ENCODE assay signal across 9 cellular contexts in the genomic region with DNA sequence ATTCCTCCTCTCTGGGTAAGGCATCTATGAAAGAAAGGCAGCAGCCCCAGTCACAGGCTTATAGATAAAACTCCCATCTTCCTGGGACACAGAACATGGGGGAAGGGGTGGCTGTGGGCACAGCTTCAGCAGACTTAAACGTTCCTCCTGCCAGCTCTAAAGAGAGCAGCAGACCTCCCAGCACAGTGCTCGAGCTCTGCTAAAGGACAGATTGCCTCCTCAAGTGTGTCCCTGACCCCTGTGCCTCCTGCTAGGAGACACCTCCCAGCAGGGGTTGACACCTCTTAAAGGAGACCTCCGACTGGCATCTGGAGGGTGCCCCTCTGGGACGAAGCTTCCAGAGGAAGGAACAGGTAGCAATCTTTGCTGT.
DNase-seq lines count a peak whose midpoint lies in the region; ATAC-seq and TF ChIP-seq lines count a peak whose summit lies in the region.
"Had no signal": no experiment of that assay in that cellular context is flagged by ENCODE, and none has a peak within 500 bp of the region (broad histone marks: within the 10 kb centered on the region; RNA-seq: fewer than 3 reads in every experiment).

No MANE protein-coding gene starts in this region.

- ATAC-seq in GM19463 (IDR thresholded peaks at IDR 0.05; ENCODE audit: unreplicated experiment): peak; percentile 24
- no peak for ATAC-seq in naive B cell (ENCODE audit: low read depth in 2 of 2)
- ATAC-seq in GM21526 (IDR thresholded peaks at IDR 0.05; ENCODE audit: low FRiP score, unreplicated experiment): no peak

- H3K4me3 Mint-ChIP-seq in naive B cell: peak overlapping the region; percentile 37 to 87 (median 74)

- no peaks in the 10 kb centered on the region for H3K27me3 Mint-ChIP-seq in naive B cell

- peaks cover 16 to 30% (median 23%) of the 10 kb centered on the region in 3 donors for H3K4me1 Mint-ChIP-seq in naive B cell

- H3K4me1 ChIP-seq in BLaER1 treated with 17β-estradiol and CSF1 and Interleukin-3, amounts not matched to agents 10 nM and 100 nM: peaks cover 28 to 48% (median 36%) of the 10 kb centered on the region in 10 experiments

- no peak for TF ChIP-seq CTCF in SU-DHL-6 (IDR thresholded peaks at IDR 0.05; ENCODE audit: insufficient read depth, low read length, poor library complexity, severe bottlenecking)

- no peaks in the 10 kb centered on the region for H3F3A ChIP-seq in SU-DHL-6 (ENCODE audit: insufficient read depth)

- H3K27ac Mint-ChIP-seq in naive B cell: peak overlapping the region; percentile 42 to 88 (median 74)

- no peaks in the 10 kb centered on the region for H3K9me2 ChIP-seq in SU-DHL-6 (replicated peaks; ENCODE audit: insufficient read depth, low read length)

- peak overlapping the region; percentile 87 to 96 (median 91) for H3K4me2 ChIP-seq in BLaER1 treated with 17β-estradiol and CSF1 and Interleukin-3, amounts not matched to agents 10 nM and 100 nM
- peak overlapping the region; percentile 41 for H3K4me2 ChIP-seq in SU-DHL-6 (ENCODE audit: low read depth, low read length, poor library complexity, severe bottlenecking)

- H3K9me3 Mint-ChIP-seq in naive B cell: peaks cover 9 to 42% (median 31%) of the 10 kb centered on the region in 7 donors

- DNase-seq in naive B cell (no peak), iPS-NIHi11 (ENCODE audit: low spot score) (no peak), A172 (ENCODE audit: low spot score) (no peak), SIG-M5 (lab: John Stamatoyannopoulos, UW) (no peak)
- DNase-seq: DMS79 treated with DMSO at 0.1 percent for 48 hours had no signal

- peak overlapping the region in 10 of 11 experiments; percentile 8 to 85 (median 80); a peak in 20 of 22 replicates for H3K27ac ChIP-seq in BLaER1 treated with 17β-estradiol and CSF1 and Interleukin-3, amounts not matched to agents 10 nM and 100 nM
- H3K27ac ChIP-seq in SU-DHL-6 (ENCODE audit: low read depth, low read length): no peak overlapping the region

- H3K4me3 ChIP-seq in BLaER1 treated with 17β-estradiol and CSF1 and Interleukin-3, amounts not matched to agents 10 nM and 100 nM: peak overlapping the region; percentile 11 to 58 (median 40); a peak in 16 of 20 replicates
- no peak overlapping the region for H3K4me3 ChIP-seq in SU-DHL-6 (ENCODE audit: insufficient read depth, low read length, poor library complexity, severe bottlenecking)

- peaks cover 0 to 42% (median 24%) of the 10 kb centered on the region in 11 experiments; a peak in 17 of 22 replicates for H3K9me3 ChIP-seq in BLaER1 treated with 17β-estradiol and CSF1 and Interleukin-3, amounts not matched to agents 10 nM and 100 nM (replicated peaks in 1 of 11)
- H3K9me3 ChIP-seq in SU-DHL-6 (ENCODE audit: insufficient read depth, low read length): no peaks in the 10 kb centered on the region

- H3K36me3 ChIP-seq in BLaER1 treated with 17β-estradiol and CSF1 and Interleukin-3, amounts not matched to agents 10 nM and 100 nM: no peaks in the 10 kb centered on the region
- H3K36me3 ChIP-seq in SU-DHL-6 (ENCODE audit: low read length): no peaks in the 10 kb centered on the region

- H2AFZ ChIP-seq in SU-DHL-6 (ENCODE audit: low read depth, low read length, severe bottlenecking): peak overlapping the region; percentile 59

- no peaks in the 10 kb centered on the region; a peak in 1 of 22 replicates for H3K27me3 ChIP-seq in BLaER1 treated with 17β-estradiol and CSF1 and Interleukin-3, amounts not matched to agents 10 nM and 100 nM
- H3K27me3 ChIP-seq in SU-DHL-6 (ENCODE audit: low read length): no peaks in the 10 kb centered on the region

- H4K20me1 ChIP-seq in BLaER1 treated with 17β-estradiol and CSF1 and Interleukin-3, amounts not matched to agents 10 nM and 100 nM: no peaks in the 10 kb centered on the region
- H4K20me1 ChIP-seq in SU-DHL-6 (ENCODE audit: low read depth, low read length): no peaks in the 10 kb centered on the region

- peaks cover 0 to 33% of the 10 kb centered on the region in 2 donors for H3K36me3 Mint-ChIP-seq in naive B cell

- peak overlapping the region; percentile 10 to 74 (median 70); a peak in 20 of 22 replicates for H3K9ac ChIP-seq in BLaER1 treated with 17β-estradiol and CSF1 and Interleukin-3, amounts not matched to agents 10 nM and 100 nM
- H3K9ac ChIP-seq in SU-DHL-6 (ENCODE audit: low read length): no peak overlapping the region

- H3K79me2 ChIP-seq in SU-DHL-6 (ENCODE audit: insufficient read depth, low read length): no peaks in the 10 kb centered on the region
